Comparison of ENCODE assay signal across 9 cellular contexts in genomic region chr11:75275581-75275980, GRCh38. TPM values are rescaled to one million over a fixed set of nuclear protein-coding genes. Genes with fewer than 3 reads are reported as not detected.
A peak's percentile ranks its signal among the peaks of the same experiment; 100 is the strongest.
DNase-seq lines count a peak whose midpoint lies in the region; ATAC-seq and TF ChIP-seq lines count a peak whose summit lies in the region.
"Had no signal": no experiment of that assay in that cellular context is flagged by ENCODE, and none has a peak within 500 bp of the region (broad histone marks: within the 10 kb centered on the region; RNA-seq: fewer than 3 reads in every experiment).

No MANE protein-coding gene starts in this region.

- H3K4me3 ChIP-seq in Panc1 (ENCODE audit: low read depth in 2 of 2, low read length in 2 of 2): no peak overlapping the region
- H3K4me3 ChIP-seq in mesenchymal stem cell (ENCODE audit: insufficient read depth in 1 of 2, low read depth in 1 of 2, low read length in 2 of 2): no peak overlapping the region
- H3K4me3 ChIP-seq in foreskin fibroblast (ENCODE audit: low read depth in 1 of 2, low read length in 2 of 2): no peak overlapping the region
- H3K4me3 ChIP-seq: SK-N-MC had no signal

- H3K4me3 Mint-ChIP-seq in CD14-positive monocyte: peak overlapping the region; percentile 2 to 67
- H3K4me3 Mint-ChIP-seq in stimulated activated memory B cell treated with anti-CD40 and anti-IgM and Interleukin-4, amounts not matched to agents 10 μg/mL and 1 μg/mL and 100 μg/mL, for 72 hours: peak overlapping the region; percentile 59
- H3K4me3 Mint-ChIP-seq in progenitor cell of endocrine pancreas (ENCODE audit: low read depth): no peak overlapping the region

- no peak overlapping the region for H3K4ac ChIP-seq in mesenchymal stem cell (ENCODE audit: low read depth in 1 of 2, low read length in 2 of 2)

- H3K36me3 ChIP-seq in Panc1 (ENCODE audit: control insufficient read depth, insufficient read depth, low read length) (peaks cover 9% of the 10 kb centered on the region; the same call in 1 of the 2 replicates), mesenchymal stem cell (ENCODE audit: control insufficient read depth in 1 of 2, insufficient read depth in 2 of 2, low read depth in 1 of 2, low read length in 2 of 2) (peaks cover 55 to 78% of the 10 kb centered on the region in 2 experiments)

- intact Hi-C loops in CD14-positive monocyte (cut with micrococcal nuclease) (no loop called here), Panc1 (cut with micrococcal nuclease; ENCODE audit: unreplicated experiment) (no loop called here)

- no peak overlapping the region for H3K14ac ChIP-seq in mesenchymal stem cell (ENCODE audit: low read length in 2 of 2)

- no peak overlapping the region for H2BK120ac ChIP-seq in mesenchymal stem cell (ENCODE audit: low read depth, low read length)

- TSS peak; percentile 44 for BruUV-seq in Panc1 (replicated peaks; lab: Mats Ljungman, UMichigan)

- H3K36me3 Mint-ChIP-seq in CD14-positive monocyte (peaks cover 79 to 90% of the 10 kb centered on the region in 2 donors), progenitor cell of endocrine pancreas (ENCODE audit: insufficient read depth) (peaks cover 9% of the 10 kb centered on the region)
- H3K36me3 Mint-ChIP-seq in stimulated activated memory B cell treated with anti-CD40 and anti-IgM and Interleukin-4, amounts not matched to agents 10 μg/mL and 1 μg/mL and 100 μg/mL, for 72 hours: peaks cover 5% of the 10 kb centered on the region

- H4K8ac ChIP-seq in mesenchymal stem cell (ENCODE audit: low read length): no peak overlapping the region

- CTCF ChIA-PET in Panc1 (lab: Charles Lee): no interaction called here

- 77% methylated on average over 4 of the region's 6 CpGs for WGBS in mesenchymal stem cell

- H4K91ac ChIP-seq in mesenchymal stem cell (ENCODE audit: low read length): no peak overlapping the region

- H2BK12ac ChIP-seq in mesenchymal stem cell (ENCODE audit: low read length in 2 of 2): no peak overlapping the region

- no peak overlapping the region for H3K23ac ChIP-seq in mesenchymal stem cell (ENCODE audit: low read length in 2 of 2)

- H3K9ac ChIP-seq in mesenchymal stem cell (ENCODE audit: low read length): no peak overlapping the region

- no peak overlapping the region for H2AFZ ChIP-seq in mesenchymal stem cell (ENCODE audit: low read depth, low read length)

- no peak overlapping the region for H3K18ac ChIP-seq in mesenchymal stem cell (ENCODE audit: low read depth in 1 of 2, low read length in 2 of 2)

- H3K4me2 ChIP-seq in mesenchymal stem cell (ENCODE audit: low read length, poor library complexity, severe bottlenecking): no peak overlapping the region

- H2BK5ac ChIP-seq in mesenchymal stem cell (ENCODE audit: low read depth, low read length, poor library complexity, severe bottlenecking): no peak overlapping the region

- in situ Hi-C loops in Panc1 (cut with HindIII; ENCODE audit: low pct_unique_long_range_greater_than_20kb, low sequenced_read_pairs): no loop called here

- peak overlapping the region; percentile 64 to 91 (median 81) for H3K27ac Mint-ChIP-seq in CD14-positive monocyte
- peak overlapping the region; percentile 85 for H3K27ac Mint-ChIP-seq in stimulated activated memory B cell treated with anti-CD40 and anti-IgM and Interleukin-4, amounts not matched to agents 10 μg/mL and 1 μg/mL and 100 μg/mL, for 72 hours
- no peak overlapping the region for H3K27ac Mint-ChIP-seq in progenitor cell of endocrine pancreas

- H3K9me3 Mint-ChIP-seq in CD14-positive monocyte (peaks cover 0 to 2% (median 0%) of the 10 kb centered on the region in 7 donors), progenitor cell of endocrine pancreas (ENCODE audit: low read depth) (no peaks in the 10 kb centered on the region)
- no peaks in the 10 kb centered on the region for H3K9me3 Mint-ChIP-seq in stimulated activated memory B cell treated with anti-CD40 and anti-IgM and Interleukin-4, amounts not matched to agents 10 μg/mL and 1 μg/mL and 100 μg/mL, for 72 hours

- no peak overlapping the region for H2AK5ac ChIP-seq in mesenchymal stem cell (ENCODE audit: low read length, severe bottlenecking)

- H2BK15ac ChIP-seq in mesenchymal stem cell (ENCODE audit: low read depth, poor library complexity, severe bottlenecking): no peak overlapping the region

- POLR2A ChIA-PET in Panc1 (lab: Charles Lee): no interaction called here

- no peak for ATAC-seq in Panc1
- ATAC-seq in stimulated activated memory B cell treated with anti-CD40 and anti-IgM and Interleukin-4, amounts not matched to agents 10 μg/mL and 1 μg/mL and 100 μg/mL, for 72 hours: peak; percentile 86

- peak; percentile 78 for DNase-seq in CD14-positive monocyte (ENCODE audit: low spot score)
- DNase-seq in Panc1 (ENCODE audit: low read depth, low spot score): no peak
- DNase-seq in activated effector memory CD4-positive, alpha-beta T cell treated with Interleukin-2 at 50 U/mL for 16 hours: peak; percentile 77
- peak; percentile 38 for DNase-seq in mesenchymal stem cell
- no peak for DNase-seq in foreskin fibroblast
- DNase-seq in progenitor cell of endocrine pancreas (ENCODE audit: low spot score, unreplicated experiment): no peak
- no peak for DNase-seq in DMS114 treated with DMSO at 0.1 percent for 48 hours (lab: John Stamatoyannopoulos, UW; ENCODE audit: unreplicated experiment)

- H3K27ac ChIP-seq in Panc1 (ENCODE audit: low read length) (no peak overlapping the region), mesenchymal stem cell (ENCODE audit: low read length, poor library complexity, severe bottlenecking) (no peak overlapping the region)
- H3K27ac ChIP-seq: SK-N-MC had no signal

- TF ChIP-seq CTCF in CD14-positive monocyte (IDR thresholded peaks at IDR 0.05): no peak
- TF ChIP-seq CTCF in Panc1 (IDR thresholded peaks at IDR 0.05): no peak
- TF ChIP-seq CTCF in foreskin fibroblast (IDR thresholded peaks at IDR 0.05; ENCODE audit: low read depth, low read length): no peak
- TF ChIP-seq CTCF in progenitor cell of endocrine pancreas (IDR thresholded peaks at IDR 0.05; ENCODE audit: unreplicated experiment): no peak

- no peaks in the 10 kb centered on the region for H3K27me3 ChIP-seq in Panc1 (ENCODE audit: control insufficient read depth, insufficient read depth, low read length)
- H3K27me3 ChIP-seq in mesenchymal stem cell (ENCODE audit: control insufficient read depth in 1 of 2, insufficient read depth in 1 of 2, low read length in 2 of 2): no peaks in the 10 kb centered on the region

- H3K27me3 Mint-ChIP-seq in CD14-positive monocyte (ENCODE audit: low read depth in 3 of 3): no peaks in the 10 kb centered on the region
- H3K27me3 Mint-ChIP-seq in stimulated activated memory B cell treated with anti-CD40 and anti-IgM and Interleukin-4, amounts not matched to agents 10 μg/mL and 1 μg/mL and 100 μg/mL, for 72 hours: no peaks in the 10 kb centered on the region
- no peaks in the 10 kb centered on the region for H3K27me3 Mint-ChIP-seq in progenitor cell of endocrine pancreas

- peaks cover 41% of the 10 kb centered on the region for H3K4me1 Mint-ChIP-seq in CD14-positive monocyte
- peaks cover 42% of the 10 kb centered on the region for H3K4me1 Mint-ChIP-seq in stimulated activated memory B cell treated with anti-CD40 and anti-IgM and Interleukin-4, amounts not matched to agents 10 μg/mL and 1 μg/mL and 100 μg/mL, for 72 hours
- no peaks in the 10 kb centered on the region for H3K4me1 Mint-ChIP-seq in progenitor cell of endocrine pancreas (ENCODE audit: low read depth)

- peaks cover 6% of the 10 kb centered on the region; the same call in 1 of the 2 replicates for H3K4me1 ChIP-seq in Panc1 (ENCODE audit: control insufficient read depth, insufficient read depth, low read length)
- no peaks in the 10 kb centered on the region for H3K4me1 ChIP-seq in mesenchymal stem cell (ENCODE audit: control insufficient read depth, insufficient read depth, low read depth, low read length)

- H3K79me1 ChIP-seq in mesenchymal stem cell (replicated peaks; ENCODE audit: low read length, poor library complexity, severe bottlenecking): no peaks in the 10 kb centered on the region

- H3K9me3 ChIP-seq in Panc1 (ENCODE audit: control insufficient read depth, insufficient read depth, low read depth, low read length): no peaks in the 10 kb centered on the region
- no peaks in the 10 kb centered on the region for H3K9me3 ChIP-seq in mesenchymal stem cell (ENCODE audit: control insufficient read depth, low read length)

RNA-seq across cellular contexts. Expression of gene TPBGL, which starts 35.0 kb away (rescaled TPM):
- polyA plus RNA-seq in CD14-positive monocyte: not detected
- total RNA-seq in Panc1 (2021; ENCODE audit: unreplicated experiment) (0.54 TPM), progenitor cell of endocrine pancreas (0.11 TPM in 1 of 2 replicates, not detected in the other)
- 0.80 TPM for polyA plus RNA-seq in Panc1 (2012; ENCODE audit: insufficient read length)
- polyA plus RNA-seq in mesenchymal stem cell (2013, experiment 1 of 2): 0.14 TPM
- polyA plus RNA-seq in mesenchymal stem cell (2013, experiment 2 of 2): 0.04 TPM

Comparison
In these comparisons a context has a peak if more than half of its experiments do, and no peak if none do; other contexts are left out.
1. DNase-seq: peak in CD14-positive monocyte (single experiment), activated effector memory CD4-positive, alpha-beta T cell treated with Interleukin-2 at 50 U/mL for 16 hours (single experiment) and mesenchymal stem cell (single experiment); none in Panc1 (single experiment), foreskin fibroblast (0 of 2), progenitor cell of endocrine pancreas (single experiment) and DMS114 treated with DMSO at 0.1 percent for 48 hours (single experiment).